25 cellular contexts compared by ENCODE assay signal in the genomic region with DNA sequence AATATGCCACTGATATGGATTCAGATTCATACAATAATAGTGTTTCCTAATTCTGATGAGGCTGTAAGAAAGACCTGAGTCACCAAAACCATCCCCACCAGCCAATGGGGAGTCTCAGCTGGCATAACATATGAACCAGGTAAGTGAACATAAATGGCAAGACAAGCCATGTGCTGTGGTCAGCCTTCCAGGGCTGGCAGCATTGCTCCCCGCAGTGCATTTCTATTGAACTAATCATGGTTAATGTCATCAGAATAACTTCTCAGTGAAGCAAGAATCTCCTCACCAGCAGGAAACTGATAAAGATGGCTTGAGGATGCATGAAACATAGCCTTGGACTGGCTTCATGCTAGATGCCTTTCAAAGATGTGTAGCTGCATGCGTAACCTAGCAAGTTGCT.
DNase-seq lines count a peak whose midpoint lies in the region; TF ChIP-seq lines count a peak whose summit lies in the region.
"Had no signal": no experiment of that assay in that cellular context is flagged by ENCODE, and none has a peak within 500 bp of the region (broad histone marks: within the 10 kb centered on the region; RNA-seq: fewer than 3 reads in every experiment).

No MANE protein-coding gene starts in this region.

- 83% methylated on average over 2 of the region's 2 CpGs for WGBS in esophagus muscularis mucosa
- 88 to 100% methylated on average over 2 of the region's 2 CpGs for WGBS in endodermal cell (ENCODE audit: insufficient coverage in 1 of 2, insufficient read length in 1 of 2), 2 experiments

- H3K27ac ChIP-seq in esophagus muscularis mucosa (replicated peaks in 1 of 4) (no peak overlapping the region), endodermal cell (ENCODE audit: low read depth, low read length) (no peak overlapping the region)
- H3K27ac ChIP-seq: heart right ventricle, parathyroid adenoma had no signal

- H3K9me3 ChIP-seq in esophagus muscularis mucosa (no peaks in the 10 kb centered on the region), endodermal cell (ENCODE audit: control insufficient read depth, low read length) (no peaks in the 10 kb centered on the region)
- H3K9me3 ChIP-seq: heart right ventricle had no signal

- no peak for TF ChIP-seq POLR2A in esophagus muscularis mucosa (IDR thresholded peaks at IDR 0.05; ENCODE audit: low read depth)

- no peak overlapping the region for H3K4me3 Mint-ChIP-seq in endodermal cell
- H3K4me3 Mint-ChIP-seq: activated CD4-positive, alpha-beta T cell treated with anti-CD3 and anti-CD28 coated beads for 36 hours; activated CD8-positive, alpha-beta T cell treated with anti-CD3 and anti-CD28 coated beads, Interleukin-2, amount 10 ng/mL, durations not matched to agents 7 days and 5 days; activated naive CD8-positive, alpha-beta T cell; CD8-positive, alpha-beta T cell; GM23338 had no signal

- TF ChIP-seq EP300 in esophagus muscularis mucosa (IDR thresholded peaks at IDR 0.05), result no peak

- H3K27ac Mint-ChIP-seq in endodermal cell, result no peak overlapping the region
- H3K27ac Mint-ChIP-seq: activated CD4-positive, alpha-beta T cell treated with anti-CD3 and anti-CD28 coated beads for 36 hours; activated CD8-positive, alpha-beta T cell treated with anti-CD3 and anti-CD28 coated beads, Interleukin-2, amount 10 ng/mL, durations not matched to agents 7 days and 5 days; activated naive CD8-positive, alpha-beta T cell; CD8-positive, alpha-beta T cell; GM23338 had no signal

- H3K27me3 ChIP-seq in esophagus muscularis mucosa, result no peaks in the 10 kb centered on the region
- no peaks in the 10 kb centered on the region for H3K27me3 ChIP-seq in endodermal cell (ENCODE audit: control insufficient read depth, insufficient read depth, low read length, poor library complexity, severe bottlenecking)

- no peaks in the 10 kb centered on the region for H3K9me3 Mint-ChIP-seq in endodermal cell
- H3K9me3 Mint-ChIP-seq: CD8-positive, alpha-beta T cell; GM23338 had no signal

- H3K27me3 Mint-ChIP-seq in endodermal cell (ENCODE audit: insufficient read depth), result no peaks in the 10 kb centered on the region
- H3K27me3 Mint-ChIP-seq: activated CD4-positive, alpha-beta T cell treated with anti-CD3 and anti-CD28 coated beads for 36 hours had no signal

- peaks cover 9% of the 10 kb centered on the region for H3K4me1 Mint-ChIP-seq in endodermal cell
- H3K4me1 Mint-ChIP-seq: activated CD4-positive, alpha-beta T cell treated with anti-CD3 and anti-CD28 coated beads for 36 hours had no signal

- DNase-seq in EL (peak; percentile 34), NCI-H226 (peak; percentile 92), fibroblast of peridontal ligament (ENCODE audit: extremely low read depth) (peak; percentile 7), skeletal muscle cell (ENCODE audit: low read depth) (peak; percentile 13), esophagus muscularis mucosa (ENCODE audit: extremely low spot score) (no peak), HT-29 (ENCODE audit: low spot score) (no peak), endodermal cell (no peak)
- DNase-seq: activated CD4-positive, alpha-beta T cell treated with anti-CD3 and anti-CD28 coated beads for 36 hours; activated CD8-positive, alpha-beta T cell treated with anti-CD3 and anti-CD28 coated beads, Interleukin-2, amount 10 ng/mL, durations not matched to agents 7 days and 5 days; AML-193; anterior cingulate cortex; CD8-positive, alpha-beta T cell; central memory CD4-positive, alpha-beta T cell; DMS 273 treated with DMSO at 0.1 percent for 48 hours; heart right ventricle; NCI-H1105; NCI-H2081; NCI-H2227 treated with DMSO at 0.1 percent for 48 hours; NCI-H748 treated with DMSO at 0.1 percent for 48 hours; stimulated activated naive CD4-positive, alpha-beta T cell treated with Interleukin-2 at 50 U/mL for 16 hours; T-helper 2 cell had no signal

- H3K4me1 ChIP-seq in esophagus muscularis mucosa (peaks cover 0 to 14% (median 2%) of the 10 kb centered on the region in 4 donors), endodermal cell (ENCODE audit: control insufficient read depth, insufficient read depth, low read length) (peaks cover 3% of the 10 kb centered on the region)
- H3K4me1 ChIP-seq: heart right ventricle, parathyroid adenoma had no signal

- no peak overlapping the region for H3K4me3 ChIP-seq in skeletal muscle cell (ENCODE audit: low read depth, low read length)
- H3K4me3 ChIP-seq in esophagus muscularis mucosa, result no peak overlapping the region
- H3K4me3 ChIP-seq in endodermal cell (ENCODE audit: low read length), result no peak overlapping the region
- H3K4me3 ChIP-seq: GM23338, heart right ventricle, lung had no signal

- no peaks in the 10 kb centered on the region for H3K36me3 Mint-ChIP-seq in endodermal cell (ENCODE audit: low read depth)
- H3K36me3 Mint-ChIP-seq: activated naive CD8-positive, alpha-beta T cell; CD8-positive, alpha-beta T cell had no signal

- intact Hi-C loops in esophagus muscularis mucosa (cut with DNase I), result no loop called here

- H3K36me3 ChIP-seq in esophagus muscularis mucosa, result no peaks in the 10 kb centered on the region
- no peaks in the 10 kb centered on the region for H3K36me3 ChIP-seq in endodermal cell (ENCODE audit: control insufficient read depth, insufficient read depth, low read length)
- H3K36me3 ChIP-seq: heart right ventricle had no signal

- TF ChIP-seq CTCF in esophagus muscularis mucosa (IDR thresholded peaks at IDR 0.05) (no peak), endodermal cell (conservative IDR thresholded peaks at IDR 0.05) (no peak)

- no peak overlapping the region for H3K9ac ChIP-seq in endodermal cell (ENCODE audit: extremely low read depth, low read length, poor library complexity, severe bottlenecking)
- H3K9ac ChIP-seq: parathyroid adenoma had no signal

Comparison
In these comparisons a context has a peak if more than half of its experiments do, and no peak if none do; other contexts are left out.
1. DNase-seq: peak in EL (single experiment), NCI-H226 (single experiment), fibroblast of peridontal ligament (single experiment) and skeletal muscle cell (single experiment); none in esophagus muscularis mucosa (single experiment), HT-29 (single experiment) and endodermal cell (single experiment).